30 cellular contexts compared by ENCODE assay signal in genomic region chr18:27995770-27996502, GRCh38.
"Had no signal": no experiment of that assay in that cellular context is flagged by ENCODE, and none has a peak within 500 bp of the region (broad histone marks: within the 10 kb centered on the region; RNA-seq: fewer than 3 reads in every experiment).

No MANE protein-coding gene starts in this region.

- H3K36me3 Mint-ChIP-seq: activated CD8-positive, alpha-beta memory T cell treated with anti-CD3 and anti-CD28 coated beads, Interleukin-2, amount 10 ng/mL, durations not matched to agents 7 days and 5 days; activated naive CD4-positive, alpha-beta T cell treated with anti-CD3 and anti-CD28 coated beads, Interleukin-2, amount 50 U/mL, for 24 hours; stimulated activated memory B cell treated with anti-CD40 and anti-IgM and Interleukin-4, amounts not matched to agents 10 μg/mL and 1 μg/mL and 100 μg/mL, for 72 hours; WTC11 had no signal

- H3K4me1 Mint-ChIP-seq: activated CD8-positive, alpha-beta memory T cell treated with anti-CD3 and anti-CD28 coated beads, Interleukin-2, amount 10 ng/mL, durations not matched to agents 7 days and 5 days; activated naive CD4-positive, alpha-beta T cell treated with anti-CD3 and anti-CD28 coated beads, Interleukin-2, amount 50 U/mL, for 24 hours; activated naive CD8-positive, alpha-beta T cell treated with anti-CD3 and anti-CD28 coated beads, Interleukin-2, amount 50 U/mL, for 24 hours; stimulated activated memory B cell treated with anti-CD40 and anti-IgM and Interleukin-4, amounts not matched to agents 10 μg/mL and 1 μg/mL and 100 μg/mL, for 72 hours; stimulated activated naive CD8-positive, alpha-beta T cell treated with anti-CD3 and anti-CD28 coated beads, Interleukin-15, amount 100 ng/mL, for 72 hours had no signal

- H3K9me3 Mint-ChIP-seq: activated naive CD4-positive, alpha-beta T cell treated with anti-CD3 and anti-CD28 coated beads, Interleukin-2, amount 50 U/mL, for 24 hours; nephron; type B pancreatic cell; WTC11 had no signal

- H3K27me3 Mint-ChIP-seq: activated CD8-positive, alpha-beta memory T cell treated with anti-CD3 and anti-CD28 coated beads, Interleukin-2, amount 10 ng/mL, durations not matched to agents 7 days and 5 days; activated naive CD4-positive, alpha-beta T cell treated with anti-CD3 and anti-CD28 coated beads, Interleukin-2, amount 50 U/mL, for 24 hours; activated naive CD8-positive, alpha-beta T cell treated with anti-CD3 and anti-CD28 coated beads, Interleukin-2, amount 50 U/mL, for 24 hours; stimulated activated memory B cell treated with anti-CD40 and anti-IgM and Interleukin-4, amounts not matched to agents 10 μg/mL and 1 μg/mL and 100 μg/mL, for 72 hours; stimulated activated naive CD8-positive, alpha-beta T cell treated with anti-CD3 and anti-CD28 coated beads, Interleukin-15, amount 100 ng/mL, for 72 hours; type B pancreatic cell had no signal

- H3K4me3 ChIP-seq: coronary artery, dorsolateral prefrontal cortex, gastrocnemius medialis, left lung, mucosa of descending colon, sigmoid colon, uterus had no signal

- ATAC-seq: activated CD8-positive, alpha-beta memory T cell treated with anti-CD3 and anti-CD28 coated beads, Interleukin-2, amount 10 ng/mL, durations not matched to agents 7 days and 5 days; activated CD8-positive, alpha-beta T cell treated with anti-CD3 and anti-CD28 coated beads, Interleukin-2, amount 10 ng/mL, durations not matched to agents 7 days and 5 days; activated naive CD8-positive, alpha-beta T cell treated with anti-CD3 and anti-CD28 coated beads, Interleukin-2, amount 50 U/mL, for 24 hours; gastrocnemius medialis; left lung; mucosa of descending colon; stimulated activated memory B cell treated with anti-CD40 and anti-IgM and Interleukin-4, amounts not matched to agents 10 μg/mL and 1 μg/mL and 100 μg/mL, for 72 hours; stimulated activated naive CD8-positive, alpha-beta T cell treated with anti-CD3 and anti-CD28 coated beads, Interleukin-15, amount 100 ng/mL, for 72 hours; WTC11 had no signal

- H3K36me3 ChIP-seq: gastrocnemius medialis, left lung, sigmoid colon, uterus had no signal

- H3K4me1 ChIP-seq: gastrocnemius medialis, left lung, sigmoid colon, uterus had no signal

- H3K9me3 ChIP-seq: gastrocnemius medialis, left lung, mucosa of descending colon, sigmoid colon, uterus had no signal

- H3K4me3 Mint-ChIP-seq: activated CD8-positive, alpha-beta memory T cell treated with anti-CD3 and anti-CD28 coated beads, Interleukin-2, amount 10 ng/mL, durations not matched to agents 7 days and 5 days; activated CD8-positive, alpha-beta T cell treated with anti-CD3 and anti-CD28 coated beads, Interleukin-2, amount 10 ng/mL, durations not matched to agents 7 days and 5 days; activated naive CD4-positive, alpha-beta T cell treated with anti-CD3 and anti-CD28 coated beads, Interleukin-2, amount 50 U/mL, for 24 hours; activated naive CD8-positive, alpha-beta T cell treated with anti-CD3 and anti-CD28 coated beads, Interleukin-2, amount 50 U/mL, for 24 hours; nephron; stimulated activated memory B cell treated with anti-CD40 and anti-IgM and Interleukin-4, amounts not matched to agents 10 μg/mL and 1 μg/mL and 100 μg/mL, for 72 hours; stimulated activated naive CD8-positive, alpha-beta T cell treated with anti-CD3 and anti-CD28 coated beads, Interleukin-15, amount 100 ng/mL, for 72 hours; type B pancreatic cell; WTC11 had no signal

- H3K27ac ChIP-seq: coronary artery, gastrocnemius medialis, left lung, sigmoid colon, uterus had no signal

- H3K27ac Mint-ChIP-seq: activated CD8-positive, alpha-beta memory T cell treated with anti-CD3 and anti-CD28 coated beads, Interleukin-2, amount 10 ng/mL, durations not matched to agents 7 days and 5 days; activated CD8-positive, alpha-beta T cell treated with anti-CD3 and anti-CD28 coated beads, Interleukin-2, amount 10 ng/mL, durations not matched to agents 7 days and 5 days; activated naive CD4-positive, alpha-beta T cell treated with anti-CD3 and anti-CD28 coated beads, Interleukin-2, amount 50 U/mL, for 24 hours; activated naive CD8-positive, alpha-beta T cell treated with anti-CD3 and anti-CD28 coated beads, Interleukin-2, amount 50 U/mL, for 24 hours; activated T-helper 2 cell treated with anti-CD3 and anti-CD28 coated beads, Interferon-gamma antibody, Interleukin-2, Interleukin-4, amounts not matched to agents 10 μg/mL and 5 μg/mL and 100 μg/mL, durations not matched to agents 14 hours and 24 hours and 36 hours; stimulated activated memory B cell treated with anti-CD40 and anti-IgM and Interleukin-4, amounts not matched to agents 10 μg/mL and 1 μg/mL and 100 μg/mL, for 72 hours; stimulated activated naive CD8-positive, alpha-beta T cell treated with anti-CD3 and anti-CD28 coated beads, Interleukin-15, amount 100 ng/mL, for 72 hours; type B pancreatic cell; WTC11 had no signal

- DNase-seq: activated CD4-positive, alpha-beta T cell treated with anti-CD3 and anti-CD28 coated beads for 1 hour; activated CD4-positive, alpha-beta T cell treated with anti-CD3 and anti-CD28 coated beads, Interleukin-2, amount 50 U/mL, for 1 hour; activated CD8-positive, alpha-beta memory T cell treated with anti-CD3 and anti-CD28 coated beads, Interleukin-2, amount 10 ng/mL, durations not matched to agents 7 days and 5 days; activated CD8-positive, alpha-beta T cell treated with anti-CD3 and anti-CD28 coated beads, Interleukin-2, amount 10 ng/mL, durations not matched to agents 7 days and 5 days; activated naive CD8-positive, alpha-beta T cell treated with anti-CD3 and anti-CD28 coated beads, Interleukin-2, amount 50 U/mL, for 24 hours; activated T-cell treated with anti-CD3 and anti-CD28 coated beads, Interleukin-2, amount 50 U/mL, for 48 hours; amygdala; cerebellar nuclear complex; dorsolateral prefrontal cortex; effector memory CD4-positive, alpha-beta T cell; erythroblast; gastrocnemius medialis; kidney glomerular epithelial cell; mucosa of descending colon; sigmoid colon; small intestine; stimulated activated CD4-positive, alpha-beta T cell treated with anti-CD3 and anti-CD28 coated beads, Interleukin-4, amount 100 ng/mL, for 4 hours; stimulated activated CD8-positive, alpha-beta memory T cell treated with anti-CD3 and anti-CD28 coated beads, Interleukin-4, amount 100 ng/mL, for 48 hours; stimulated activated naive CD8-positive, alpha-beta T cell treated with anti-CD3 and anti-CD28 coated beads, Interleukin-15, amount 100 ng/mL, for 72 hours; substantia nigra; T-helper 2 cell; uterus had no signal

- H3K27me3 ChIP-seq: dorsolateral prefrontal cortex, gastrocnemius medialis, left lung, sigmoid colon, uterus had no signal
